In the genomic region with DNA sequence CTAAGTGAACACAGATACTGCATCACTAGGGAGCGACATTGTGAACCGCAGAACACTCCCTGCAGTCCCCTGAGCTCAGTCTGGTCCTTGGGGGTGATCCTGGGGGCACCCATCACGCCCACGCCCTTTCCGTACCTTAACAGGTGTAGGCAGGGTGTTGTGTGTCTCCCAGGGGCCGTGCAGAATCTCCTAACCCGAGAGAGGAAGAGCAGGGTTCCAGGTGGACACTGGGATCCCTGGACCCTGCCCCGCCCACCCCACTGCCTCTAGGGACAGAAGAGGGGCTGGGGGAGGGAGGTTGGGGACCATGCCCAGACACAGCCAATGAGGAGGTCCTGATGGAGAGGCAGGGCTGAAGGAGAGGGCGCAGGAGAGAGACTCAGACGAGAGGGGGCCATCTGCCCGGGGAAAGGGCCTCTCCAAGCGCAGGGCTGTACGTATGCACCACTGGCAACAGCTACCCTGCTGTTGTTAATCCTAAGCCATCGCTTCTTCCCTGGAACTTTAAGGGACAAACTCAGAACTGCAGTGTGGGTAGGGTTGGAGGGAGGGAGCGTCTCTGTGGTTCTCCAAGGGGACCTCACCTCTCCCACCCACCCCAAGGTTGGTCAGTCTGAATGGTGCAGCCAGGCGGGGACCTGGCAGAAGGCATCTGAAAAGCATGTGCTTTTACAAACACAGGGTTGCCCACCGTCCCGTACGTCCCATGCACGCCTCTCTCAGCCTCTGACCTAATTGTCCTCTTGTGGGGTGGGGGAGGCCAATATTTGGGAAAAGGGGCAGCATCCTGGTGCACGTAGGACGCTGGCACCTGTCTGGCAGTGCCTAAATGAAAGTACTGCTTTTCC, we compare ENCODE assay signal across 8 cellular contexts. TPM values are rescaled to one million over a fixed set of nuclear protein-coding genes. Genes with fewer than 3 reads are reported as not detected.
DNase-seq lines count a peak whose midpoint lies in the region; ATAC-seq, FAIRE-seq and TF ChIP-seq lines count a peak whose summit lies in the region.

No MANE protein-coding gene starts in this region.

- peak; percentile 27 for ATAC-seq in HG02981 (IDR thresholded peaks at IDR 0.05; ENCODE audit: unreplicated experiment)
- ATAC-seq in effector memory CD8-positive, alpha-beta T cell (replicated peaks), result peak; percentile 24
- peak; percentile 17 for ATAC-seq in upper lobe of right lung
- no peak for ATAC-seq in HG03565 (IDR thresholded peaks at IDR 0.05; ENCODE audit: unreplicated experiment)

- H3K4me1 Mint-ChIP-seq in T-helper 1 cell treated with Interleukin-12 subunit alpha and Interleukin-12 subunit beta and Interleukin-4 antibody, amounts not matched to agents 30 μg/mL and 1 μg/mL, for 36 hours (ENCODE audit: low read depth), result peaks cover 13% of the 10 kb centered on the region
- H3K4me1 Mint-ChIP-seq in effector memory CD8-positive, alpha-beta T cell (ENCODE audit: low read depth in 2 of 2), result peaks cover 20 to 21% of the 10 kb centered on the region in 2 donors

- peak overlapping the region; percentile 99 for H3K27ac Mint-ChIP-seq in T-helper 1 cell treated with Interleukin-12 subunit alpha and Interleukin-12 subunit beta and Interleukin-4 antibody, amounts not matched to agents 30 μg/mL and 1 μg/mL, for 36 hours
- H3K27ac Mint-ChIP-seq in effector memory CD8-positive, alpha-beta T cell, result peak overlapping the region; percentile 97 to 99

- no peak for TF ChIP-seq CTCF in upper lobe of right lung (IDR thresholded peaks at IDR 0.05)
- TF ChIP-seq CTCF in kidney (IDR thresholded peaks at IDR 0.05; ENCODE audit: borderline replicate concordance, extremely low read depth, insufficient read depth), result no peak

- intact Hi-C loops in upper lobe of right lung (cut with DNase I), result no loop called here
- intact Hi-C loops in kidney (cut with DNase I), result no loop called here

- H3K9me3 ChIP-seq in upper lobe of right lung, result no peaks in the 10 kb centered on the region
- H3K9me3 ChIP-seq in kidney (ENCODE audit: control insufficient read depth in 1 of 2, low read length in 2 of 2), result no peaks in the 10 kb centered on the region

- H3K27ac ChIP-seq in upper lobe of right lung (no peak overlapping the region), kidney (ENCODE audit: low read depth in 2 of 2, low read length in 2 of 2) (no peak overlapping the region)

- no peak overlapping the region for H3K9ac ChIP-seq in kidney (ENCODE audit: low read length in 2 of 2)

- H3K4me3 ChIP-seq in upper lobe of right lung (peak overlapping the region; percentile 35), kidney (ENCODE audit: low read length in 2 of 2) (peak overlapping the region in 1 of 2 donors; percentile 45)

- H3K36me3 ChIP-seq in upper lobe of right lung (no peaks in the 10 kb centered on the region), kidney (ENCODE audit: control insufficient read depth in 1 of 2, insufficient read depth in 2 of 2, low read length in 2 of 2) (no peaks in the 10 kb centered on the region)

- H3K4me1 ChIP-seq in upper lobe of right lung (no peaks in the 10 kb centered on the region), kidney (ENCODE audit: control insufficient read depth in 1 of 2, insufficient read depth in 1 of 2, low read depth in 1 of 2, low read length in 2 of 2) (peaks cover 0 to 4% of the 10 kb centered on the region in 2 donors)

- DNase-seq in effector memory CD8-positive, alpha-beta T cell, result peak in 1 of 3 experiments; percentile 46
- peak; percentile 60 for DNase-seq in upper lobe of right lung
- no peak for DNase-seq in epidermal melanocyte (ENCODE audit: insufficient read length, low spot score)
- DNase-seq in kidney, result no peak

- peak; percentile 30 for TF ChIP-seq POLR2A in GM15510 (IDR thresholded peaks at IDR 0.05; ENCODE audit: borderline replicate concordance, extremely low read depth, insufficient read length)

- peak overlapping the region; percentile 94 for H3K4me3 Mint-ChIP-seq in T-helper 1 cell treated with Interleukin-12 subunit alpha and Interleukin-12 subunit beta and Interleukin-4 antibody, amounts not matched to agents 30 μg/mL and 1 μg/mL, for 36 hours
- H3K4me3 Mint-ChIP-seq in effector memory CD8-positive, alpha-beta T cell, result peak overlapping the region; percentile 97 to 98

- FAIRE-seq in kidney (lab: Jason Lieb, UNC), result no peak

- H3K36me3 Mint-ChIP-seq in T-helper 1 cell treated with Interleukin-12 subunit alpha and Interleukin-12 subunit beta and Interleukin-4 antibody, amounts not matched to agents 30 μg/mL and 1 μg/mL, for 36 hours (ENCODE audit: low read depth), result peaks cover 19% of the 10 kb centered on the region
- H3K36me3 Mint-ChIP-seq in effector memory CD8-positive, alpha-beta T cell (ENCODE audit: insufficient read depth), result peaks cover 47% of the 10 kb centered on the region

- H3K27me3 ChIP-seq in upper lobe of right lung, result no peaks in the 10 kb centered on the region

- no peaks in the 10 kb centered on the region for H3K9me3 Mint-ChIP-seq in T-helper 1 cell treated with Interleukin-12 subunit alpha and Interleukin-12 subunit beta and Interleukin-4 antibody, amounts not matched to agents 30 μg/mL and 1 μg/mL, for 36 hours
- H3K9me3 Mint-ChIP-seq in effector memory CD8-positive, alpha-beta T cell, result no peaks in the 10 kb centered on the region

- H3K27me3 Mint-ChIP-seq in T-helper 1 cell treated with Interleukin-12 subunit alpha and Interleukin-12 subunit beta and Interleukin-4 antibody, amounts not matched to agents 30 μg/mL and 1 μg/mL, for 36 hours (ENCODE audit: low read depth), result no peaks in the 10 kb centered on the region
- H3K27me3 Mint-ChIP-seq in effector memory CD8-positive, alpha-beta T cell, result no peaks in the 10 kb centered on the region

RNA-seq across cellular contexts. Expression of a gene that starts 2.4 kb away (rescaled TPM):
- total RNA-seq in upper lobe of right lung, result 3.1 TPM
- 6.6 TPM for total RNA-seq in kidney
- polyA plus RNA-seq in kidney (ENCODE audit: insufficient read depth, low read depth, low replicate concordance), result 1.4 TPM

RNA-seq across cellular contexts. Expression of a gene that starts 56.9 kb away (rescaled TPM):
- 46.3 TPM for total RNA-seq in upper lobe of right lung
- total RNA-seq in kidney, result 45.1 TPM
- 19.6 TPM for polyA plus RNA-seq in kidney (ENCODE audit: insufficient read depth, low read depth, low replicate concordance)
